12 cellular contexts compared by ENCODE assay signal in genomic region chr2:11553661-11554429, GRCh38. TPM values are rescaled to one million over a fixed set of nuclear protein-coding genes. Genes with fewer than 3 reads are reported as not detected.
DNase-seq lines count a peak whose midpoint lies in the region; ATAC-seq and TF ChIP-seq lines count a peak whose summit lies in the region.
"Had no signal": no experiment of that assay in that cellular context is flagged by ENCODE, and none has a peak within 500 bp of the region (broad histone marks: within the 10 kb centered on the region; RNA-seq: fewer than 3 reads in every experiment).

No MANE protein-coding gene starts in this region.

- peaks cover 78% of the 10 kb centered on the region for H3K4me1 Mint-ChIP-seq in neural progenitor cell
- H3K4me1 Mint-ChIP-seq in activated CD8-positive, alpha-beta memory T cell treated with anti-CD3 and anti-CD28 coated beads, Interleukin-2, amount 10 ng/mL, durations not matched to agents 7 days and 5 days: peaks cover 7% of the 10 kb centered on the region

- peak overlapping the region; percentile 98 for H3K27ac Mint-ChIP-seq in neural progenitor cell
- H3K27ac Mint-ChIP-seq in activated CD8-positive, alpha-beta memory T cell treated with anti-CD3 and anti-CD28 coated beads, Interleukin-2, amount 10 ng/mL, durations not matched to agents 7 days and 5 days: no peak overlapping the region
- H3K27ac Mint-ChIP-seq: naive thymus-derived CD4-positive, alpha-beta T cell had no signal

- H3K4me3 ChIP-seq in GM06990 (replicated peaks; ENCODE audit: low read depth, low read length) (peak overlapping the region; percentile 26), KMS-11 (IDR thresholded peaks at IDR 0.05; ENCODE audit: insufficient read depth, low read depth, low read length) (no peak overlapping the region), neural progenitor cell (no peak overlapping the region)
- H3K4me3 ChIP-seq: heart left ventricle had no signal

- H3K9me3 Mint-ChIP-seq in neural progenitor cell: no peaks in the 10 kb centered on the region
- H3K9me3 Mint-ChIP-seq in activated CD8-positive, alpha-beta memory T cell treated with anti-CD3 and anti-CD28 coated beads, Interleukin-2, amount 10 ng/mL, durations not matched to agents 7 days and 5 days (ENCODE audit: low read depth): no peaks in the 10 kb centered on the region

- peaks cover 24% of the 10 kb centered on the region for H3F3A ChIP-seq in neural progenitor cell (ENCODE audit: low read depth)

- H3K27me3 ChIP-seq in GM06990 (replicated peaks; ENCODE audit: control insufficient read depth, insufficient read depth, low read length): no peaks in the 10 kb centered on the region; the same call in 1 of the 2 replicates
- no peaks in the 10 kb centered on the region for H3K27me3 ChIP-seq in KMS-11 (ENCODE audit: insufficient read depth, low read depth)
- no peaks in the 10 kb centered on the region for H3K27me3 ChIP-seq in neural progenitor cell

- no peak for ATAC-seq in HG03565 (IDR thresholded peaks at IDR 0.05; ENCODE audit: unreplicated experiment)
- no peak for ATAC-seq in activated CD8-positive, alpha-beta memory T cell treated with anti-CD3 and anti-CD28 coated beads, Interleukin-2, amount 10 ng/mL, durations not matched to agents 7 days and 5 days
- ATAC-seq: activated T-cell treated with anti-CD3 and anti-CD28 coated beads, Interleukin-2, amount 50 U/mL, for 4 hours; heart left ventricle; naive thymus-derived CD4-positive, alpha-beta T cell had no signal

- H3K9ac ChIP-seq in KMS-11 (peak overlapping the region; percentile 14; the same call in 1 of the 2 replicates), neural progenitor cell (no peak overlapping the region)

- no peaks in the 10 kb centered on the region for H3K79me2 ChIP-seq in KMS-11 (ENCODE audit: insufficient read depth, low read depth)
- H3K79me2 ChIP-seq in neural progenitor cell (ENCODE audit: low read depth): peaks cover 67% of the 10 kb centered on the region

- H3K4me3 Mint-ChIP-seq in neural progenitor cell: peak overlapping the region; percentile 61
- H3K4me3 Mint-ChIP-seq in activated CD8-positive, alpha-beta memory T cell treated with anti-CD3 and anti-CD28 coated beads, Interleukin-2, amount 10 ng/mL, durations not matched to agents 7 days and 5 days: no peak overlapping the region
- H3K4me3 Mint-ChIP-seq: activated T-cell treated with anti-CD3 and anti-CD28 coated beads, Interleukin-2, amount 50 U/mL, for 4 hours; naive thymus-derived CD4-positive, alpha-beta T cell had no signal

- H3K36me3 Mint-ChIP-seq in neural progenitor cell: peaks cover 27% of the 10 kb centered on the region
- H3K36me3 Mint-ChIP-seq in activated CD8-positive, alpha-beta memory T cell treated with anti-CD3 and anti-CD28 coated beads, Interleukin-2, amount 10 ng/mL, durations not matched to agents 7 days and 5 days: no peaks in the 10 kb centered on the region
- H3K36me3 Mint-ChIP-seq: naive thymus-derived CD4-positive, alpha-beta T cell had no signal

- TF ChIP-seq CTCF in GM06990 (IDR thresholded peaks at IDR 0.05; ENCODE audit: insufficient read depth, low read length, poor library complexity, severe bottlenecking): no peak
- TF ChIP-seq CTCF in KMS-11 (conservative IDR thresholded peaks at IDR 0.05; ENCODE audit: low read depth, low read length): no peak
- TF ChIP-seq CTCF in neural progenitor cell (IDR thresholded peaks at IDR 0.05): no peak

- H3K4me1 ChIP-seq in KMS-11 (ENCODE audit: low read depth, poor library complexity, severe bottlenecking): peaks cover 24% of the 10 kb centered on the region
- H3K4me1 ChIP-seq in neural progenitor cell: peaks cover 56% of the 10 kb centered on the region

- H4K20me1 ChIP-seq in KMS-11 (ENCODE audit: insufficient read depth): no peaks in the 10 kb centered on the region
- H4K20me1 ChIP-seq in neural progenitor cell (ENCODE audit: low read depth): peaks cover 52% of the 10 kb centered on the region

- no peaks in the 10 kb centered on the region for H3K9me3 ChIP-seq in neural progenitor cell (ENCODE audit: low read depth)

- no peak for DNase-seq in GM06990 (ENCODE audit: extremely low read depth, insufficient read length)
- peak; percentile 53 for DNase-seq in astrocyte of the hippocampus (ENCODE audit: low read depth, low spot score)
- DNase-seq in neural progenitor cell (ENCODE audit: low spot score): peak; percentile 48
- no peak for DNase-seq in NCI-H345 treated with DMSO at 0.1 percent for 48 hours (lab: John Stamatoyannopoulos, UW; ENCODE audit: unreplicated experiment)
- DNase-seq in NCI-H1092 (lab: John Stamatoyannopoulos, UW): no peak
- DNase-seq in activated CD8-positive, alpha-beta memory T cell treated with anti-CD3 and anti-CD28 coated beads, Interleukin-2, amount 10 ng/mL, durations not matched to agents 7 days and 5 days: no peak
- DNase-seq: activated T-cell treated with anti-CD3 and anti-CD28 coated beads, Interleukin-2, amount 50 U/mL, for 4 hours; cerebellar nuclear complex; heart left ventricle had no signal

- H3K27ac ChIP-seq in KMS-11: peak overlapping the region; percentile 32; the same call in 1 of the 2 replicates
- peak overlapping the region; percentile 86 for H3K27ac ChIP-seq in neural progenitor cell
- H3K27ac ChIP-seq: heart left ventricle had no signal

- H2AFZ ChIP-seq in KMS-11 (ENCODE audit: low read depth): no peak overlapping the region
- H2AFZ ChIP-seq in neural progenitor cell (replicated peaks): no peak overlapping the region

- no peaks in the 10 kb centered on the region for H3K27me3 Mint-ChIP-seq in neural progenitor cell (ENCODE audit: insufficient read depth, low read depth)
- H3K27me3 Mint-ChIP-seq in activated CD8-positive, alpha-beta memory T cell treated with anti-CD3 and anti-CD28 coated beads, Interleukin-2, amount 10 ng/mL, durations not matched to agents 7 days and 5 days: peaks cover 53% of the 10 kb centered on the region

- H3K36me3 ChIP-seq in GM06990 (ENCODE audit: control insufficient read depth, insufficient read depth, low read length) (no peaks in the 10 kb centered on the region), KMS-11 (ENCODE audit: insufficient read depth) (no peaks in the 10 kb centered on the region), neural progenitor cell (no peaks in the 10 kb centered on the region)
- H3K36me3 ChIP-seq: heart left ventricle had no signal

- CTCF ChIA-PET in activated CD8-positive, alpha-beta memory T cell treated with anti-CD3 and anti-CD28 coated beads, Interleukin-2, amount 10 ng/mL, durations not matched to agents 7 days and 5 days (lab: Charles Lee): no interaction called here

- no peak overlapping the region for H3K4me2 ChIP-seq in KMS-11
- H3K4me2 ChIP-seq in neural progenitor cell: peak overlapping the region; percentile 56

RNA-seq across cellular contexts. Expression of gene GREB1, which starts 20.0 kb away (rescaled TPM):
- 30.8 and 33.2 TPM in 2 replicates for total RNA-seq in neural progenitor cell (ENCODE audit: low replicate concordance)
- total RNA-seq in activated CD8-positive, alpha-beta memory T cell treated with anti-CD3 and anti-CD28 coated beads, Interleukin-2, amount 10 ng/mL, durations not matched to agents 7 days and 5 days: 1 to 10 TPM in 1 of 2 experiments, under 1 TPM in 1; 0.91 to 1.4 TPM

Comparison
In these comparisons a context has a peak if more than half of its experiments do, and no peak if none do; other contexts are left out.
1. DNase-seq: peak in astrocyte of the hippocampus (single experiment) and neural progenitor cell (single experiment); none in GM06990 (single experiment), NCI-H345 treated with DMSO at 0.1 percent for 48 hours (single experiment), NCI-H1092 (single experiment) and activated CD8-positive, alpha-beta memory T cell treated with anti-CD3 and anti-CD28 coated beads, Interleukin-2, amount 10 ng/mL, durations not matched to agents 7 days and 5 days (single experiment).
2. RNA of gene GREB1, which starts 20.0 kb away (total RNA-seq): 30.8 to 33.2 TPM in neural progenitor cell; 0.91 to 1.4 TPM in activated CD8-positive, alpha-beta memory T cell treated with anti-CD3 and anti-CD28 coated beads, Interleukin-2, amount 10 ng/mL, durations not matched to agents 7 days and 5 days; every median in the first group is over 10 times any median in the second.